ENCODE assay signal across 16 cellular contexts in genomic region chr11:65286686-65287085, GRCh38. TPM values are rescaled to one million over a fixed set of nuclear protein-coding genes. Genes with fewer than 3 reads are reported as not detected.
DNase-seq lines count a peak whose midpoint lies in the region; ATAC-seq and TF ChIP-seq lines count a peak whose summit lies in the region.
"Had no signal": no experiment of that assay in that cellular context is flagged by ENCODE, and none has a peak within 500 bp of the region (broad histone marks: within the 10 kb centered on the region; RNA-seq: fewer than 3 reads in every experiment).

No MANE protein-coding gene starts in this region.

- H3K4me1 ChIP-seq in BLaER1, result peaks cover 57% of the 10 kb centered on the region

- POLR2A ChIA-PET in AG04450 (lab: Yijun Ruan, JAX), result interaction anchor here (1.0 kb wide), 1 partner anchor 30 kb away, joined by 4 read pairs; no protein-coding TSS in a partner anchor
- POLR2A ChIA-PET in RWPE1 (lab: Yijun Ruan, JAX; ENCODE audit: low non-redundant PET), result interaction anchor here (0.7 kb wide), 1 partner anchor 11 kb away, joined by 3 read pairs; no protein-coding TSS in a partner anchor

- H3K27ac ChIP-seq in AG04450 (ENCODE audit: low read depth, low read length) (peak overlapping the region; percentile 3), BLaER1 (peak overlapping the region; percentile 92), RWPE1 (0 out of 2 replicates have a peak overlapping the region, but pooled peaks have one; percentile 15)
- H3K27ac ChIP-seq: C4-2B had no signal

- no peak for ATAC-seq in HG02623 (IDR thresholded peaks at IDR 0.05; ENCODE audit: unreplicated experiment)
- ATAC-seq: CD8-positive, alpha-beta T cell had no signal

- H3K27me3 ChIP-seq in AG04450 (ENCODE audit: control insufficient read depth, insufficient read depth, low read length) (no peaks in the 10 kb centered on the region), BLaER1 (no peaks in the 10 kb centered on the region)

- DNase-seq in AG04450 (ENCODE audit: low read depth, low spot score), result no peak
- no peak for DNase-seq in RWPE1 (ENCODE audit: low spot score)
- DNase-seq in SIG-M5 (lab: John Stamatoyannopoulos, UW), result no peak
- no peak for DNase-seq in posterior cingulate gyrus
- DNase-seq: 8988T; ACHN; AML-193; Caco-2; Calu3; CD4-positive, alpha-beta T cell; CD8-positive, alpha-beta T cell; DMS79 treated with DMSO at 0.1 percent for 48 hours; GF-D8 had no signal

- intact Hi-C loops in posterior cingulate gyrus (cut with DNase I), result no loop called here

- H3K4me2 ChIP-seq in BLaER1, result no peak overlapping the region

- no peaks in the 10 kb centered on the region for H4K20me1 ChIP-seq in BLaER1

- peaks cover 78% of the 10 kb centered on the region for H3K36me3 ChIP-seq in BLaER1

- H3K9ac ChIP-seq in BLaER1, result 0 out of 2 replicates have a peak overlapping the region, but pooled peaks have one; percentile 29

- no peaks in the 10 kb centered on the region for H3K9me3 ChIP-seq in AG04450 (ENCODE audit: control insufficient read depth, insufficient read depth, low read length)
- no peaks in the 10 kb centered on the region for H3K9me3 ChIP-seq in BLaER1
- H3K9me3 ChIP-seq: Caco-2 had no signal

- CTCF ChIA-PET in AG04450 (lab: Charles Lee), result interaction anchor here (1.3 to 2.0 kb wide), 3 partner anchors 11 to 43 kb away, joined by 3 to 8 read pairs (median 7); no protein-coding TSS in a partner anchor
- CTCF ChIA-PET in RWPE1 (lab: Yijun Ruan, JAX), result interaction anchor here (1.1 kb wide), 1 partner anchor 12 kb away, joined by 3 read pairs; no protein-coding TSS in a partner anchor

- no peak for TF ChIP-seq CTCF in AG04450 (IDR thresholded peaks at IDR 0.05; ENCODE audit: low read depth, low read length)
- TF ChIP-seq CTCF in RWPE1 (conservative IDR thresholded peaks at IDR 0.05; ENCODE audit: low read depth), result no peak

- no peak overlapping the region for H3K4me3 ChIP-seq in AG04450 (ENCODE audit: low read depth, low read length)
- no peak overlapping the region for H3K4me3 ChIP-seq in BLaER1

RNA-seq across cellular contexts. Expression of gene POLA2, which starts 24.9 kb away (rescaled TPM):
- polyA plus RNA-seq in AG04450 (2011; rRNA removed), result 10.4 and 14.1 TPM in 2 replicates
- 8.3 and 13.0 TPM in 2 replicates for polyA minus RNA-seq in AG04450 (2011; rRNA and poly(A)+ RNA removed)

RNA-seq across cellular contexts. Expression of gene CDC42EP2, which starts 28.0 kb away (rescaled TPM):
- 14.3 and 21.1 TPM in 2 replicates for polyA plus RNA-seq in AG04450 (2011; rRNA removed)
- 26.3 and 36.9 TPM in 2 replicates for polyA minus RNA-seq in AG04450 (2011; rRNA and poly(A)+ RNA removed)

RNA-seq across cellular contexts. Expression of gene DPF2, which starts 47.0 kb away (rescaled TPM):
- 43.7 and 52.0 TPM in 2 replicates for polyA plus RNA-seq in AG04450 (2011; rRNA removed)
- 49.2 and 58.5 TPM in 2 replicates for polyA minus RNA-seq in AG04450 (2011; rRNA and poly(A)+ RNA removed)

Comparison
In these comparisons a context has a peak if more than half of its experiments do, and no peak if none do; other contexts are left out.
1. H3K27ac ChIP-seq: peak in every context shown above with its lines; median percentile 92 in BLaER1; 15 in RWPE1; 3 in AG04450.